12 cellular contexts compared by ENCODE assay signal in the genomic region with DNA sequence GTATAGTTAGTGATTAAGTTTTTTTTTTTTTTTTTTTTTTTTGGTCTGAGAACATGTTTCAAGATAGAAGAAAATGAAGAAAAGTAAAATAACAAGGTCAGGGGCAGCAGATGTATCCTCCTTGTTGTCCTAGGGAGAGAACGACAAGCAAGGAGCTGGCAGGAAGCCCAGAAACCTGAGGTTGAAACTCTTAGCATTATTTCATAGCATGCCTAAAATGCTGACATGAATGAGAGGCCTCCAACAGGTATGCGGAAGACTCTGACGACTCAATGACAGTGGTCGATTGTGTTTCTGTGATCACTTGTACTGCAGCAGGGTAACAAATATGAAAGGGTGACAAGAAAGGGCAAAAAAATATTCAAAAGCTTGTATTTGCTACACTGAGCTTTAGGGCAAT.
DNase-seq lines count a peak whose midpoint lies in the region; ATAC-seq and TF ChIP-seq lines count a peak whose summit lies in the region.
"Had no signal": no experiment of that assay in that cellular context is flagged by ENCODE, and none has a peak within 500 bp of the region (broad histone marks: within the 10 kb centered on the region; RNA-seq: fewer than 3 reads in every experiment).

No MANE protein-coding gene starts in this region.

- DNase-seq in ELR (ENCODE audit: low read depth) (peak; percentile 21), NCI-H2107 (lab: John Stamatoyannopoulos, UW) (peak; percentile 61), adrenal gland (peak in 5 of 7 donors; percentile 8 to 37 (median 23)), mesothelial cell of epicardium (ENCODE audit: low spot score in 2 of 2, unreplicated experiment in 2 of 2) (peak in 1 of 2 experiments; percentile 63), HFFc6 (no peak), CD14-positive monocyte (ENCODE audit: low spot score) (no peak)
- DNase-seq: activated T-cell treated with anti-CD3 and anti-CD28 coated beads, Interleukin-2, amount 50 U/mL, for 24 hours; left ventricle myocardium inferior; stimulated activated CD4-positive, alpha-beta T cell treated with anti-CD3 and anti-CD28 coated beads, Interleukin-2, amount 100 ng/mL, for 24 hours; stimulated activated naive CD8-positive, alpha-beta T cell treated with anti-CD3 and anti-CD28 coated beads, Interleukin-15, amount 100 ng/mL, for 72 hours had no signal

- H3K9me3 ChIP-seq in adrenal gland (replicated peaks in 1 of 3) = no peaks in the 10 kb centered on the region
- H3K9me3 ChIP-seq: left ventricle myocardium inferior had no signal

- H3K4me3 ChIP-seq in adrenal gland = no peak overlapping the region
- H3K4me3 ChIP-seq: left ventricle myocardium inferior had no signal

- H3K36me3 Mint-ChIP-seq in mesothelial cell of epicardium (peaks cover 8% of the 10 kb centered on the region), HFFc6 (ENCODE audit: low read depth) (no peaks in the 10 kb centered on the region), CD14-positive monocyte (no peaks in the 10 kb centered on the region)

- peaks cover 26% of the 10 kb centered on the region for H3K4me1 Mint-ChIP-seq in mesothelial cell of epicardium
- no peaks in the 10 kb centered on the region for H3K4me1 Mint-ChIP-seq in HFFc6 (ENCODE audit: low read depth)
- no peaks in the 10 kb centered on the region for H3K4me1 Mint-ChIP-seq in CD14-positive monocyte
- H3K4me1 Mint-ChIP-seq: stimulated activated naive CD8-positive, alpha-beta T cell treated with anti-CD3 and anti-CD28 coated beads, Interleukin-15, amount 100 ng/mL, for 72 hours had no signal

- H3K27ac Mint-ChIP-seq in mesothelial cell of epicardium = peak overlapping the region; percentile 78
- H3K27ac Mint-ChIP-seq in HFFc6 = no peak overlapping the region
- H3K27ac Mint-ChIP-seq in CD14-positive monocyte = no peak overlapping the region
- H3K27ac Mint-ChIP-seq: activated T-cell treated with anti-CD3 and anti-CD28 coated beads, Interleukin-2, amount 50 U/mL, for 24 hours; stimulated activated naive CD8-positive, alpha-beta T cell treated with anti-CD3 and anti-CD28 coated beads, Interleukin-15, amount 100 ng/mL, for 72 hours had no signal

- TF ChIP-seq CTCF in adrenal gland (IDR thresholded peaks at IDR 0.05) (no peak), mesothelial cell of epicardium (IDR thresholded peaks at IDR 0.05; ENCODE audit: unreplicated experiment) (no peak), HFFc6 (IDR thresholded peaks at IDR 0.05) (no peak), CD14-positive monocyte (IDR thresholded peaks at IDR 0.05) (no peak)

- intact Hi-C loops in adrenal gland (cut with DNase I) = no loop called here
- intact Hi-C loops in CD14-positive monocyte (cut with micrococcal nuclease) = no loop called here

- H3K27me3 ChIP-seq in adrenal gland = no peaks in the 10 kb centered on the region

- H3K27ac ChIP-seq in adrenal gland = no peak overlapping the region
- H3K27ac ChIP-seq: left ventricle myocardium inferior had no signal

- ATAC-seq in GM19467 (IDR thresholded peaks at IDR 0.05; ENCODE audit: unreplicated experiment) = no peak
- no peak for ATAC-seq in GM21381 (IDR thresholded peaks at IDR 0.05; ENCODE audit: unreplicated experiment)
- ATAC-seq: stimulated activated naive CD8-positive, alpha-beta T cell treated with anti-CD3 and anti-CD28 coated beads, Interleukin-15, amount 100 ng/mL, for 72 hours had no signal

- H3K36me3 ChIP-seq in adrenal gland (replicated peaks in 1 of 2) = no peaks in the 10 kb centered on the region
- H3K36me3 ChIP-seq: left ventricle myocardium inferior had no signal

- H3K9me3 Mint-ChIP-seq in mesothelial cell of epicardium (peaks cover 29% of the 10 kb centered on the region), HFFc6 (peaks cover 55% of the 10 kb centered on the region), CD14-positive monocyte (peaks cover 0 to 5% (median 2%) of the 10 kb centered on the region in 7 donors)

- H3K4me1 ChIP-seq in adrenal gland (replicated peaks in 1 of 2) = no peaks in the 10 kb centered on the region
- H3K4me1 ChIP-seq: left ventricle myocardium inferior had no signal

- no peaks in the 10 kb centered on the region for H3K27me3 Mint-ChIP-seq in mesothelial cell of epicardium (ENCODE audit: low read depth)
- H3K27me3 Mint-ChIP-seq in HFFc6 (ENCODE audit: insufficient read depth) = no peaks in the 10 kb centered on the region
- peaks cover 0 to 2% (median 1%) of the 10 kb centered on the region in 3 donors for H3K27me3 Mint-ChIP-seq in CD14-positive monocyte (ENCODE audit: low read depth in 3 of 3)
- H3K27me3 Mint-ChIP-seq: activated T-cell treated with anti-CD3 and anti-CD28 coated beads, Interleukin-2, amount 50 U/mL, for 24 hours; stimulated activated naive CD8-positive, alpha-beta T cell treated with anti-CD3 and anti-CD28 coated beads, Interleukin-15, amount 100 ng/mL, for 72 hours had no signal

- 14 to 31% (median 20%) methylated on average over 4 of the region's 4 CpGs for WGBS in adrenal gland, 4 donors

- TF ChIP-seq POLR2A in adrenal gland (IDR thresholded peaks at IDR 0.05) = no peak

- H3K4me3 Mint-ChIP-seq in mesothelial cell of epicardium (no peak overlapping the region), HFFc6 (no peak overlapping the region), CD14-positive monocyte (no peak overlapping the region)
- H3K4me3 Mint-ChIP-seq: activated T-cell treated with anti-CD3 and anti-CD28 coated beads, Interleukin-2, amount 50 U/mL, for 24 hours; stimulated activated naive CD8-positive, alpha-beta T cell treated with anti-CD3 and anti-CD28 coated beads, Interleukin-15, amount 100 ng/mL, for 72 hours had no signal

Comparison
In these comparisons a context has a peak if more than half of its experiments do, and no peak if none do; other contexts are left out.
1. DNase-seq: peak in ELR (single experiment), NCI-H2107 (single experiment) and adrenal gland (5 of 7); none in HFFc6 (single experiment) and CD14-positive monocyte (single experiment).